Comparison of ENCODE assay signal across 10 cellular contexts in genomic region chr3:151806838-151807237, GRCh38. TPM values are rescaled to one million over a fixed set of nuclear protein-coding genes. Genes with fewer than 3 reads are reported as not detected.
"Had no signal": no experiment of that assay in that cellular context is flagged by ENCODE, and none has a peak within 500 bp of the region (broad histone marks: within the 10 kb centered on the region; RNA-seq: fewer than 3 reads in every experiment).

No MANE protein-coding gene starts in this region.

- H3K27ac ChIP-seq: GM23248, HL-60 had no signal

- H3K9me3 ChIP-seq: HAP-1 had no signal

- FAIRE-seq: HepG2 had no signal

- H3K4me3 ChIP-seq: GM23248, HAP-1 had no signal

- DNase-seq: GM23248, GOT3, H7, HFFc6 had no signal

- H3K36me3 ChIP-seq: HAP-1 had no signal

- H3K4me1 ChIP-seq: HAP-1 had no signal

- H2AFZ ChIP-seq: GM23248 had no signal

- H3K9ac ChIP-seq: GM23248 had no signal

- ATAC-seq: HCT116, HepG2 had no signal

RNA-seq across cellular contexts. Expression of gene AADAC, which starts 7.1 kb away (rescaled TPM):
- total RNA-seq: GM23248, H7, HFFc6, HT1080 had no signal
- polyA plus RNA-seq: GM23248, IgD-negative memory B cell had no signal
